In the genomic region with DNA sequence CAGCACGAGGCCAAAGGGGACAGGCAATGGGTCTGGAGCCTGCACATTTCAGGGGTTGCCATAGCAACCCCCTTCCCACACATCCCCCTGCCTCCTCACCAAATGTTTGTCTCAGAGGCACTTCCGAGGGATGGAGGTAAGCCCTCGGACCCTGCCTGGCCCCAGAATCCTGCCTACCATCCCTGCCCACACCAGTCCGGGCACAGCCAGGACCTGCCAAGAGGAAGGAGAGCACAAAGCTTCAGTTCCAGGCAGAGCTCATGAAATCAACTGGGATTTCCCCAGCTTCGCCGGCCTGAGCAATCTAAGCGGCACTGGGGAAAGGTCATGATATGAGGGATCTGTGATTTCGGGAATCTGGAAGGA, we compare ENCODE assay signal across 11 cellular contexts.
"Had no signal": no experiment of that assay in that cellular context is flagged by ENCODE, and none has a peak within 500 bp of the region (broad histone marks: within the 10 kb centered on the region; RNA-seq: fewer than 3 reads in every experiment).

No MANE protein-coding gene starts in this region.

- H3K4me3 ChIP-seq: esophagus squamous epithelium, right lobe of liver, spleen had no signal

- H3K27ac Mint-ChIP-seq: activated naive CD4-positive, alpha-beta T cell treated with anti-CD3 and anti-CD28 coated beads, Interleukin-2, amount 50 U/mL, for 72 hours; stimulated activated naive B cell treated with anti-CD40 and anti-IgM and Interleukin-4, amounts not matched to agents 10 μg/mL and 1 μg/mL and 100 μg/mL, for 72 hours; type B pancreatic cell had no signal

- H3K4me1 ChIP-seq: esophagus squamous epithelium, foreskin keratinocyte, right lobe of liver had no signal

- DNase-seq: activated T-cell treated with anti-CD3 and anti-CD28 coated beads, Interleukin-2, amount 50 U/mL, for 1 hour; esophagus squamous epithelium; foreskin keratinocyte; kidney; spleen; stimulated activated CD4-positive, alpha-beta T cell treated with anti-CD3 and anti-CD28 coated beads, Interleukin-1b, Interleukin-23, amount 100 ng/mL, for 48 hours; stimulated activated naive B cell treated with anti-CD40 and anti-IgM and Interleukin-4, amounts not matched to agents 10 μg/mL and 1 μg/mL and 100 μg/mL, for 72 hours had no signal

- H3K36me3 ChIP-seq: esophagus squamous epithelium, right lobe of liver, spleen had no signal

- ATAC-seq: activated CD4-positive, CD25-positive, alpha-beta regulatory T cell treated with anti-CD3 and anti-CD28 coated beads, Interleukin-2, amount 50 U/mL, for 24 hours; activated naive CD4-positive, alpha-beta T cell treated with anti-CD3 and anti-CD28 coated beads, Interleukin-2, amount 50 U/mL, for 72 hours; foreskin keratinocyte; stimulated activated naive B cell treated with anti-CD40 and anti-IgM and Interleukin-4, amounts not matched to agents 10 μg/mL and 1 μg/mL and 100 μg/mL, for 72 hours had no signal

- H3K27me3 ChIP-seq: right lobe of liver had no signal

- H3K9me3 Mint-ChIP-seq: activated naive CD4-positive, alpha-beta T cell treated with anti-CD3 and anti-CD28 coated beads, Interleukin-2, amount 50 U/mL, for 72 hours; stimulated activated naive B cell treated with anti-CD40 and anti-IgM and Interleukin-4, amounts not matched to agents 10 μg/mL and 1 μg/mL and 100 μg/mL, for 72 hours; type B pancreatic cell had no signal

- H3K9me3 ChIP-seq: esophagus squamous epithelium, right lobe of liver had no signal

- H3K27ac ChIP-seq: esophagus squamous epithelium, foreskin keratinocyte, right lobe of liver, spleen had no signal

- H3K36me3 Mint-ChIP-seq: activated naive CD4-positive, alpha-beta T cell treated with anti-CD3 and anti-CD28 coated beads, Interleukin-2, amount 50 U/mL, for 72 hours; stimulated activated naive B cell treated with anti-CD40 and anti-IgM and Interleukin-4, amounts not matched to agents 10 μg/mL and 1 μg/mL and 100 μg/mL, for 72 hours; type B pancreatic cell had no signal

- H3K4me3 Mint-ChIP-seq: stimulated activated naive B cell treated with anti-CD40 and anti-IgM and Interleukin-4, amounts not matched to agents 10 μg/mL and 1 μg/mL and 100 μg/mL, for 72 hours; type B pancreatic cell had no signal
